Comparison of ENCODE assay signal across 8 cellular contexts in the genomic region with DNA sequence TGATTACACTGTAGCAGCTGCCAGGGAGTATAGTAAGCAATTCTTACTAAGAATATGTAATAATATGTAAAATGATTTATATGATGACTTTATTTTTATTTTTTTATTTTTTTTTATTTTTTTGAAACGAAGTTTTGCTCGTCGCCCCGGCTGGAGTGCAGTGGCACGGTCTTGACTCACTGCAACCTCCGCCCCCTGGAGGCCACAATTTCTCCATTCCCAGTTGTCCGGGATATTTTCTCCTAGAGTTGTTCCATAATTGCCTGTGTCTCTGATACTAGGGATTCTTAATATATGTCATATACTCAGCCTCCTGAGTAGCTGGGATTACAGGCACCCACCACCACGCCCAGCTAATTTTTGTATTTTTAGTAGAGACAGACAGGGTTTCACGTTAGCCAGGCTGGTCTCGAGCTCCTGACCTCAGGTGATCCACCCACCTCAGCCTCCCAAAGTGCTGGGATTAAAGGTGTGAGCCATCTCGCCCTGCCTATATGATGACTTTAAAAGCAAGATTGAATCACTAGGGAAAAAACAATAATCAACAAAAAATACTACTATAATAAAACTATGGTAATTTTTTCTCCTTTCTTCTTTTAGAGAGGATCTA. TPM values are rescaled to one million over a fixed set of nuclear protein-coding genes. Genes with fewer than 3 reads are reported as not detected.
A peak's percentile ranks its signal among the peaks of the same experiment; 100 is the strongest.
DNase-seq lines count a peak whose midpoint lies in the region; ATAC-seq and TF ChIP-seq lines count a peak whose summit lies in the region.

No MANE protein-coding gene starts in this region.

- WGBS in heart left ventricle, 4 donors = 39 to 47% (median 42%) methylated on average over 11 of the region's 11 CpGs

- TF ChIP-seq POLR2A in heart left ventricle (IDR thresholded peaks at IDR 0.05) = no peak
- no peak for TF ChIP-seq POLR2A in gastrocnemius medialis (IDR thresholded peaks at IDR 0.05)

- in situ Hi-C loops in gastrocnemius medialis (cut with MboI; ENCODE audit: low sequenced_read_pairs in 4 of 4) = no loop called here

- peak in 3 of 7 experiments; percentile 25 to 31 (median 25) for DNase-seq in CD8-positive, alpha-beta T cell
- no peak for DNase-seq in HL-60 (ENCODE audit: low read depth in 1 of 2, low spot score in 1 of 2)
- DNase-seq in activated CD4-positive, alpha-beta T cell treated with anti-CD3 and anti-CD28 coated beads for 48 hours = peak; percentile 35
- DNase-seq in heart left ventricle = peak; percentile 65 to 79 (median 68)
- DNase-seq in gastrocnemius medialis = peak in 1 of 2 donors; percentile 29
- no peak for DNase-seq in SIG-M5 (lab: John Stamatoyannopoulos, UW)

- no peak overlapping the region for H3K27ac Mint-ChIP-seq in CD8-positive, alpha-beta T cell

- H3K27me3 ChIP-seq in CD8-positive, alpha-beta T cell (ENCODE audit: insufficient read depth, low read length) = no peaks in the 10 kb centered on the region
- H3K27me3 ChIP-seq in HL-60 (ENCODE audit: insufficient read depth, poor library complexity, severe bottlenecking) = no peaks in the 10 kb centered on the region
- H3K27me3 ChIP-seq in heart left ventricle = no peaks in the 10 kb centered on the region
- H3K27me3 ChIP-seq in gastrocnemius medialis = no peaks in the 10 kb centered on the region

- POLR2A ChIA-PET in CD8-positive, alpha-beta T cell (lab: Charles Lee) = interaction anchor here (1.3 kb wide), 1 partner anchor 12 kb away, joined by 3 read pairs; no protein-coding TSS in a partner anchor

- no peaks in the 10 kb centered on the region for H3K9me3 Mint-ChIP-seq in CD8-positive, alpha-beta T cell

- no peaks in the 10 kb centered on the region for H3K36me3 ChIP-seq in CD8-positive, alpha-beta T cell (ENCODE audit: insufficient read depth, low read length)
- H3K36me3 ChIP-seq in heart left ventricle (no peaks in the 10 kb centered on the region), gastrocnemius medialis (no peaks in the 10 kb centered on the region)

- no peaks in the 10 kb centered on the region for H3K9me3 ChIP-seq in CD8-positive, alpha-beta T cell (ENCODE audit: low read length)
- no peaks in the 10 kb centered on the region for H3K9me3 ChIP-seq in heart left ventricle
- no peaks in the 10 kb centered on the region for H3K9me3 ChIP-seq in gastrocnemius medialis

- H3K4me1 ChIP-seq in CD8-positive, alpha-beta T cell (ENCODE audit: insufficient read depth, low read length) = no peaks in the 10 kb centered on the region
- H3K4me1 ChIP-seq in heart left ventricle = peaks cover 0 to 21% (median 17%) of the 10 kb centered on the region in 12 donors
- peaks cover 3 to 4% of the 10 kb centered on the region in 2 donors for H3K4me1 ChIP-seq in gastrocnemius medialis

- no peak overlapping the region for H3K4me3 ChIP-seq in CD8-positive, alpha-beta T cell (ENCODE audit: low read depth, low read length)
- H3K4me3 ChIP-seq in HL-60 (replicated peaks; ENCODE audit: insufficient read depth, low read length) (no peak overlapping the region), heart left ventricle (no peak overlapping the region), gastrocnemius medialis (no peak overlapping the region)

- CTCF ChIA-PET in CD8-positive, alpha-beta T cell (lab: Charles Lee) = interaction anchor here (0.9 to 1.7 kb wide), 4 partner anchors 10 to 749 kb away, joined by 3 to 5 read pairs (median 4); no protein-coding TSS in a partner anchor

- H3K27ac ChIP-seq in CD8-positive, alpha-beta T cell (ENCODE audit: low read depth, low read length) = no peak overlapping the region
- H3K27ac ChIP-seq in HL-60 (replicated peaks) (no peak overlapping the region), heart left ventricle (peak overlapping the region in 5 of 12 donors; percentile 4 to 62 (median 20)), gastrocnemius medialis (no peak overlapping the region)

- H3K27me3 Mint-ChIP-seq in CD8-positive, alpha-beta T cell (ENCODE audit: low read depth) = peaks cover 4% of the 10 kb centered on the region

- no peak for ATAC-seq in CD8-positive, alpha-beta T cell
- ATAC-seq in heart left ventricle (peak in 3 of 4 donors; percentile 73 to 82 (median 79)), gastrocnemius medialis (peak; percentile 68), GM21786 (IDR thresholded peaks at IDR 0.05; ENCODE audit: unreplicated experiment) (no peak), GM19328 (IDR thresholded peaks at IDR 0.05; ENCODE audit: unreplicated experiment) (no peak)

- H3K36me3 Mint-ChIP-seq in CD8-positive, alpha-beta T cell = no peaks in the 10 kb centered on the region

- peak; percentile 50 for TF ChIP-seq CTCF in CD8-positive, alpha-beta T cell (IDR thresholded peaks at IDR 0.05)
- peak; percentile 26 for TF ChIP-seq CTCF in HL-60 (IDR thresholded peaks at IDR 0.05; ENCODE audit: insufficient read depth, low read length)
- peak; percentile 55 to 81 (median 70) for TF ChIP-seq CTCF in heart left ventricle (IDR thresholded peaks at IDR 0.05)
- TF ChIP-seq CTCF in gastrocnemius medialis (IDR thresholded peaks at IDR 0.05 in 4 of 5, conservative IDR thresholded peaks at IDR 0.05 in 1 of 5) = peak; percentile 31 to 75 (median 51)

- no peak overlapping the region for H3K4me3 Mint-ChIP-seq in CD8-positive, alpha-beta T cell

- intact Hi-C loops in CD8-positive, alpha-beta T cell (cut with DNase I, micrococcal nuclease) = loop anchor here in 1 of 2 experiments (1.0 kb wide), 1 partner anchor 12 kb away; the partner anchor contains the start of gene ITPR2
- intact Hi-C loops in heart left ventricle (cut with DNase I) = no loop called here
- intact Hi-C loops in gastrocnemius medialis (cut with DNase I; ENCODE audit: low total_unique reads) = no loop called here

- peaks cover 6% of the 10 kb centered on the region for H3K4me1 Mint-ChIP-seq in CD8-positive, alpha-beta T cell (ENCODE audit: low read depth)

RNA-seq across cellular contexts. Expression of gene ITPR2, which starts 12.2 kb away (rescaled TPM):
- total RNA-seq in CD8-positive, alpha-beta T cell = 10 to 100 TPM; 18.9 to 24.1 TPM
- total RNA-seq in heart left ventricle (10 to 100 TPM in 7 of 9 donors, 1 to 10 TPM in 2; 6.1 to 45.6 (median 14.1) TPM), gastrocnemius medialis (10 to 100 TPM in 1 of 4 donors, 1 to 10 TPM in 3; 3.8 to 23.8 (median 4.1) TPM)
- polyA plus RNA-seq in heart left ventricle = 1 to 10 TPM; 3.4 to 4.0 TPM

Comparison
In these comparisons a context has a peak if more than half of its experiments do, and no peak if none do; other contexts are left out.
1. ATAC-seq: peak in heart left ventricle (3 of 4) and gastrocnemius medialis (2 of 2); none in CD8-positive, alpha-beta T cell (single experiment), GM21786 (single experiment) and GM19328 (single experiment).
2. DNase-seq: peak in activated CD4-positive, alpha-beta T cell treated with anti-CD3 and anti-CD28 coated beads for 48 hours (single experiment) and heart left ventricle (5 of 5); none in HL-60 (0 of 2) and SIG-M5 (single experiment).
3. Peak in every context shown above with its lines, with median percentiles within 50 percentile points of each other: CTCF ChIP-seq.